Comparison of ENCODE assay signal across 9 cellular contexts in genomic region chr2:231452799-231453508, GRCh38. TPM values are rescaled to one million over a fixed set of nuclear protein-coding genes. Genes with fewer than 3 reads are reported as not detected.
DNase-seq lines count a peak whose midpoint lies in the region; ATAC-seq and TF ChIP-seq lines count a peak whose summit lies in the region.
"Had no signal": no experiment of that assay in that cellular context is flagged by ENCODE, and none has a peak within 500 bp of the region (broad histone marks: within the 10 kb centered on the region; RNA-seq: fewer than 3 reads in every experiment).

No MANE protein-coding gene starts in this region.

- WGBS in thymus, result 95% methylated on average over 10 of the region's 10 CpGs

- intact Hi-C loops in MCF 10A (cut with micrococcal nuclease) (loop anchor here (1.0 kb wide), 2 partner anchors 226 to 349 kb away; no protein-coding TSS in a partner anchor), breast epithelium (cut with DNase I; ENCODE audit: low total_unique reads) (no loop called here), left ventricle myocardium inferior (cut with micrococcal nuclease) (no loop called here), posterior vena cava (cut with DNase I) (no loop called here)

- CTCF ChIA-PET in MCF 10A (lab: Yijun Ruan, JAX), result interaction anchor here (0.6 to 2.9 kb wide), 11 partner anchors 9 to 228 kb away, joined by 3 to 19 read pairs (median 4); partner anchors contain the start of gene NCL

- H3K4me3 Mint-ChIP-seq in MCF 10A (ENCODE audit: unreplicated experiment), result no peak overlapping the region

- ATAC-seq in GM21737 (IDR thresholded peaks at IDR 0.05; ENCODE audit: unreplicated experiment), result no peak

- no peak for TF ChIP-seq POLR2A in breast epithelium (IDR thresholded peaks at IDR 0.05)

- no peak overlapping the region for H3K27ac ChIP-seq in breast epithelium
- peak overlapping the region; percentile 85 for H3K27ac ChIP-seq in SK-N-MC
- H3K27ac ChIP-seq in left ventricle myocardium inferior (replicated peaks), result peak overlapping the region; percentile 2
- H3K27ac ChIP-seq in thymus (ENCODE audit: low read depth), result peak overlapping the region; percentile 3

- no peaks in the 10 kb centered on the region for H3K9me3 Mint-ChIP-seq in MCF 10A (ENCODE audit: unreplicated experiment)

- H3K27me3 ChIP-seq in breast epithelium (no peaks in the 10 kb centered on the region), left ventricle myocardium inferior (ENCODE audit: low read depth) (no peaks in the 10 kb centered on the region), thymus (ENCODE audit: control insufficient read depth, insufficient read depth) (no peaks in the 10 kb centered on the region)

- H3K27ac Mint-ChIP-seq in MCF 10A (ENCODE audit: low read depth, unreplicated experiment), result peak overlapping the region; percentile 42

- no TSS peak for BruUV-seq in MCF 10A (replicated peaks; lab: Mats Ljungman, UMichigan)

- no peaks in the 10 kb centered on the region for H3K4me1 Mint-ChIP-seq in MCF 10A (ENCODE audit: insufficient read depth, unreplicated experiment)

- POLR2A ChIA-PET in MCF 10A (lab: Yijun Ruan, JAX), result interaction anchor here (0.6 to 4.9 kb wide), 3 partner anchors 10 to 37 kb away, joined by 3 to 74 read pairs (median 3); partner anchors contain the start of gene NCL

- TF ChIP-seq CTCF in MCF 10A (IDR thresholded peaks at IDR 0.05; ENCODE audit: unreplicated experiment) (no peak), breast epithelium (IDR thresholded peaks at IDR 0.05) (no peak), left ventricle myocardium inferior (IDR thresholded peaks at IDR 0.05; ENCODE audit: borderline replicate concordance) (no peak)

- H3K4me1 ChIP-seq in breast epithelium (no peaks in the 10 kb centered on the region), left ventricle myocardium inferior (no peaks in the 10 kb centered on the region), thymus (ENCODE audit: control insufficient read depth, insufficient read depth, low read length) (no peaks in the 10 kb centered on the region)

- H3K4me3 ChIP-seq in breast epithelium (no peak overlapping the region), SK-N-MC (no peak overlapping the region), left ventricle myocardium inferior (no peak overlapping the region), thymus (ENCODE audit: low read length) (no peak overlapping the region)

- no peak overlapping the region for H3K9ac ChIP-seq in SK-N-MC (ENCODE audit: insufficient read length)

- no peaks in the 10 kb centered on the region for H3K27me3 Mint-ChIP-seq in MCF 10A (ENCODE audit: insufficient read depth, unreplicated experiment)

- DNase-seq in MCF 10A (ENCODE audit: unreplicated experiment), result peak; percentile 30
- no peak for DNase-seq in breast epithelium (ENCODE audit: low spot score in 2 of 2)
- DNase-seq in SK-N-MC (ENCODE audit: low read depth, low spot score), result no peak
- DNase-seq in left ventricle myocardium inferior, result no peak
- DNase-seq in effector CD4-positive, alpha-beta T cell, result no peak
- DNase-seq in posterior vena cava (ENCODE audit: low spot score), result no peak
- DNase-seq: NCI-H1436 had no signal

- peaks cover 72% of the 10 kb centered on the region for H3K36me3 Mint-ChIP-seq in MCF 10A (ENCODE audit: insufficient read depth, unreplicated experiment)

- H3K9me3 ChIP-seq in breast epithelium (no peaks in the 10 kb centered on the region), SK-N-MC (ENCODE audit: low read depth, low read length) (no peaks in the 10 kb centered on the region), left ventricle myocardium inferior (replicated peaks) (no peaks in the 10 kb centered on the region), thymus (ENCODE audit: control insufficient read depth) (no peaks in the 10 kb centered on the region)

- H3K36me3 ChIP-seq in breast epithelium, result peaks cover 23% of the 10 kb centered on the region
- peaks cover 63% of the 10 kb centered on the region for H3K36me3 ChIP-seq in SK-N-MC (ENCODE audit: insufficient read depth, low read length)
- H3K36me3 ChIP-seq in left ventricle myocardium inferior, result peaks cover 52% of the 10 kb centered on the region
- peaks cover 44% of the 10 kb centered on the region for H3K36me3 ChIP-seq in thymus (ENCODE audit: control insufficient read depth, insufficient read depth)

RNA-seq across cellular contexts. Expression of gene NCL, which starts 11.3 kb away (rescaled TPM):
- total RNA-seq in MCF 10A (2022) (578 and 778 TPM in 2 replicates), breast epithelium (100 to 1,000 TPM; 179 to 234 (median 189) TPM), left ventricle myocardium inferior (262 TPM), posterior vena cava (100 to 1,000 TPM; 341 to 448 TPM)
- polyA plus RNA-seq in thymus, result 177 TPM

RNA-seq across cellular contexts. Expression of gene B3GNT7, which starts 57.4 kb away (rescaled TPM):
- total RNA-seq in MCF 10A (2022) (not detected in 2 replicates), breast epithelium (1 to 10 TPM; 1.3 to 5.3 (median 2.3) TPM), left ventricle myocardium inferior (2.4 TPM), posterior vena cava (1 to 10 TPM; 5.7 to 7.7 TPM)
- 1.8 TPM for polyA plus RNA-seq in thymus

Comparison
In these comparisons a context has a peak if more than half of its experiments do, and no peak if none do; other contexts are left out.
1. H3K27ac ChIP-seq: peak in SK-N-MC (single experiment), left ventricle myocardium inferior (single experiment) and thymus (single experiment); none in breast epithelium (0 of 2).